In the genomic region with DNA sequence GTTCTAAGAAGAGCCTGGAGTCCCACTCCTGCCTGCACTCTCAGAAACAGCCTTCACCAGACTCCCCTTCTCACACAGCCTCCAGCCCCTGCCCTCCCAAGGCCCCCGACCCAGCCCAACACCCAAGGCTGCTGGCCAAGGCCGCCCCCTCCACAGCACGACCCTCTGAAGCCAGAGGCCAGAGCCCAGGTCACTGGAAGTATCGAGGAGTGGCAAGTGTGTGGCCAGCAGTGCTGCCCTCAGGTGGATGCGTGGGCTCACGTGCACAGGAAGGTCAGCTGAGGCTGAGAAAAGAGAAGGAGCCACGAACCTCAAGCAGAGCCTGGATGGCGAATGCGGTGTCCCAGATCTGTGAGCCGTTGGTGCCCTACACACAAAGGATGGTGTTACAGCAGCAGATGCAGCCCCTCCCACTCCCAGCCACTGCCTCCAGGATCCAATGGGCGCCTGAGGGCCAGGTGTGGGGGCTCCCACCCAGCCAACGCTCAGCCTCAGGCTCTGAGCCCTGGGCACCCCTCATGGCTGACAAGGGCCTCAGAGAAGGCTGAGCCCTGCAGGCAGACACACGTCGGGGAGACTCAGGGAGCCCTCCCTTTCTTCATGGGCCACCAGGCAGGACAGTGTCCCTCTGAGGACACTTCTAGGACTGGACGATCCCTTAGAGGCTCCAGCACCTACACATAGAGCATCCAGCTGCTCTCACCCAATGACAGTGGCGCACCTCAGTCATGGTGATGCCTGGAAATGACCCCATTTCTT, we compare ENCODE assay signal across 17 cellular contexts. TPM values are rescaled to one million over a fixed set of nuclear protein-coding genes. Genes with fewer than 3 reads are reported as not detected.
DNase-seq lines count a peak whose midpoint lies in the region; ATAC-seq and TF ChIP-seq lines count a peak whose summit lies in the region.
"Had no signal": no experiment of that assay in that cellular context is flagged by ENCODE, and none has a peak within 500 bp of the region (broad histone marks: within the 10 kb centered on the region; RNA-seq: fewer than 3 reads in every experiment).

No MANE protein-coding gene starts in this region.

- peaks cover 88% of the 10 kb centered on the region for H3K36me3 ChIP-seq in upper lobe of right lung

- TF ChIP-seq CTCF in WTC11 (IDR thresholded peaks at IDR 0.05) (no peak), upper lobe of right lung (IDR thresholded peaks at IDR 0.05) (no peak)

- H3K27me3 ChIP-seq in upper lobe of right lung = no peaks in the 10 kb centered on the region
- H3K27me3 ChIP-seq: breast epithelium, Peyer's patch had no signal

- H3K9me3 Mint-ChIP-seq in WTC11 = no peaks in the 10 kb centered on the region
- H3K9me3 Mint-ChIP-seq: activated CD4-positive, alpha-beta memory T cell treated with anti-CD3 and anti-CD28 coated beads for 36 hours; activated naive CD8-positive, alpha-beta T cell treated with anti-CD3 and anti-CD28 coated beads for 36 hours; activated T-cell treated with anti-CD3 and anti-CD28 coated beads, Interleukin-2, amount 50 U/mL, for 4 hours; nephron had no signal

- no peaks in the 10 kb centered on the region for H3K9me3 ChIP-seq in upper lobe of right lung
- H3K9me3 ChIP-seq: breast epithelium, Peyer's patch had no signal

- H3K27ac ChIP-seq in upper lobe of right lung = no peak overlapping the region
- H3K27ac ChIP-seq: breast epithelium, Peyer's patch had no signal

- H3K27me3 Mint-ChIP-seq in WTC11 (ENCODE audit: low read depth) = no peaks in the 10 kb centered on the region
- H3K27me3 Mint-ChIP-seq: activated CD4-positive, alpha-beta memory T cell treated with anti-CD3 and anti-CD28 coated beads for 36 hours; activated naive CD8-positive, alpha-beta T cell treated with anti-CD3 and anti-CD28 coated beads for 36 hours had no signal

- peaks cover 20% of the 10 kb centered on the region for H3K36me3 Mint-ChIP-seq in WTC11
- H3K36me3 Mint-ChIP-seq: activated naive CD8-positive, alpha-beta T cell treated with anti-CD3 and anti-CD28 coated beads for 36 hours had no signal

- H3K4me1 Mint-ChIP-seq in WTC11 = no peaks in the 10 kb centered on the region
- H3K4me1 Mint-ChIP-seq: activated naive CD8-positive, alpha-beta T cell treated with anti-CD3 and anti-CD28 coated beads for 36 hours; nephron had no signal

- POLR2A ChIA-PET in WTC11 (lab: Charles Lee) = no interaction called here

- CTCF ChIA-PET in WTC11 (lab: Charles Lee) = interaction anchor here (0.8 to 2.0 kb wide), 4 partner anchors 57 to 68 kb away, joined by 3 to 7 read pairs (median 4); no protein-coding TSS in a partner anchor

- no peak for ATAC-seq in Right ventricle myocardium superior (ENCODE audit: poor library complexity)
- ATAC-seq in left ventricle myocardium superior = no peak
- ATAC-seq in WTC11 = no peak
- ATAC-seq in left lobe of liver = peak; percentile 8
- no peak for ATAC-seq in upper lobe of right lung
- no peak for ATAC-seq in HG03175 (IDR thresholded peaks at IDR 0.05; ENCODE audit: unreplicated experiment)
- ATAC-seq: activated T-cell treated with anti-CD3 and anti-CD28 coated beads, Interleukin-2, amount 50 U/mL, for 4 hours; stimulated activated naive CD8-positive, alpha-beta T cell treated with anti-CD3 and anti-CD28 coated beads, Interleukin-15, Interleukin-2, amounts not matched to agents 100 U/mL and 50 U/mL, for 24 hours had no signal

- no peak overlapping the region; the same call in 1 of the 2 replicates for H3K27ac Mint-ChIP-seq in WTC11
- H3K27ac Mint-ChIP-seq: activated CD4-positive, alpha-beta memory T cell treated with anti-CD3 and anti-CD28 coated beads for 36 hours; activated naive CD8-positive, alpha-beta T cell treated with anti-CD3 and anti-CD28 coated beads for 36 hours; nephron had no signal

- intact Hi-C loops in Right ventricle myocardium superior (cut with DNase I) (no loop called here), left ventricle myocardium superior (cut with micrococcal nuclease) (no loop called here), upper lobe of right lung (cut with DNase I) (no loop called here)

- no peaks in the 10 kb centered on the region for H3K4me1 ChIP-seq in upper lobe of right lung
- H3K4me1 ChIP-seq: breast epithelium, Peyer's patch had no signal

- DNase-seq in Right ventricle myocardium superior (peak; percentile 33), left ventricle myocardium superior (no peak), WTC11 (ENCODE audit: low spot score) (peak; percentile 19), left lobe of liver (ENCODE audit: low spot score) (no peak), upper lobe of right lung (peak; percentile 52), OCI-M1 (lab: John Stamatoyannopoulos, UW) (no peak), NCI-H446 treated with DMSO at 0.1 percent for 48 hours (lab: John Stamatoyannopoulos, UW) (no peak)
- DNase-seq: activated CD4-positive, alpha-beta memory T cell treated with anti-CD3 and anti-CD28 coated beads for 36 hours; activated naive CD8-positive, alpha-beta T cell treated with anti-CD3 and anti-CD28 coated beads for 36 hours; activated T-cell treated with anti-CD3 and anti-CD28 coated beads, Interleukin-2, amount 50 U/mL, for 4 hours; DND-41; stimulated activated CD4-positive, alpha-beta T cell treated with anti-CD3 and anti-CD28 coated beads, Interleukin-15, amount 100 ng/mL, for 24 hours; stimulated activated naive CD8-positive, alpha-beta T cell treated with anti-CD3 and anti-CD28 coated beads, Interleukin-15, Interleukin-2, amounts not matched to agents 100 U/mL and 50 U/mL, for 24 hours had no signal

- H3K4me3 Mint-ChIP-seq in WTC11 = no peak overlapping the region
- H3K4me3 Mint-ChIP-seq: activated CD4-positive, alpha-beta memory T cell treated with anti-CD3 and anti-CD28 coated beads for 36 hours; activated naive CD8-positive, alpha-beta T cell treated with anti-CD3 and anti-CD28 coated beads for 36 hours; activated T-cell treated with anti-CD3 and anti-CD28 coated beads, Interleukin-2, amount 50 U/mL, for 4 hours; nephron had no signal

- no peak overlapping the region for H3K4me3 ChIP-seq in upper lobe of right lung
- H3K4me3 ChIP-seq: breast epithelium, Peyer's patch had no signal

TF ChIP-seq in WTC11, 78 proteins besides CTCF, POLR2A, EP300 and RAD21 (continues in another document):
- TF ChIP-seq MYBL2 (CRISPR knock-in tag; IDR thresholded peaks at IDR 0.05) = no peak
- TF ChIP-seq, protein P1, sequence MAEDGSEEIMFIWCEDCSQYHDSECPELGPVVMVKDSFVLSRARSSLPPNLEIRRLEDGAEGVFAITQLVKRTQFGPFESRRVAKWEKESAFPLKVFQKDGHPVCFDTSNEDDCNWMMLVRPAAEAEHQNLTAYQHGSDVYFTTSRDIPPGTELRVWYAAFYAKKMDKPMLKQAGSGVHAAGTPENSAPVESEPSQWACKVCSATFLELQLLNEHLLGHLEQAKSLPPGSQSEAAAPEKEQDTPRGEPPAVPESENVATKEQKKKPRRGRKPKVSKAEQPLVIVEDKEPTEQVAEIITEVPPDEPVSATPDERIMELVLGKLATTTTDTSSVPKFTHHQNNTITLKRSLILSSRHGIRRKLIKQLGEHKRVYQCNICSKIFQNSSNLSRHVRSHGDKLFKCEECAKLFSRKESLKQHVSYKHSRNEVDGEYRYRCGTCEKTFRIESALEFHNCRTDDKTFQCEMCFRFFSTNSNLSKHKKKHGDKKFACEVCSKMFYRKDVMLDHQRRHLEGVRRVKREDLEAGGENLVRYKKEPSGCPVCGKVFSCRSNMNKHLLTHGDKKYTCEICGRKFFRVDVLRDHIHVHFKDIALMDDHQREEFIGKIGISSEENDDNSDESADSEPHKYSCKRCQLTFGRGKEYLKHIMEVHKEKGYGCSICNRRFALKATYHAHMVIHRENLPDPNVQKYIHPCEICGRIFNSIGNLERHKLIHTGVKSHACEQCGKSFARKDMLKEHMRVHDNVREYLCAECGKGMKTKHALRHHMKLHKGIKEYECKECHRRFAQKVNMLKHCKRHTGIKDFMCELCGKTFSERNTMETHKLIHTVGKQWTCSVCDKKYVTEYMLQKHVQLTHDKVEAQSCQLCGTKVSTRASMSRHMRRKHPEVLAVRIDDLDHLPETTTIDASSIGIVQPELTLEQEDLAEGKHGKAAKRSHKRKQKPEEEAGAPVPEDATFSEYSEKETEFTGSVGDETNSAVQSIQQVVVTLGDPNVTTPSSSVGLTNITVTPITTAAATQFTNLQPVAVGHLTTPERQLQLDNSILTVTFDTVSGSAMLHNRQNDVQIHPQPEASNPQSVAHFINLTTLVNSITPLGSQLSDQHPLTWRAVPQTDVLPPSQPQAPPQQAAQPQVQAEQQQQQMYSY (CRISPR knock-in tag; IDR thresholded peaks at IDR 0.05) = no peak
- no peak for TF ChIP-seq ZNF263 (CRISPR knock-in tag; IDR thresholded peaks at IDR 0.05; ENCODE audit: low read depth)
- TF ChIP-seq, protein P2, sequence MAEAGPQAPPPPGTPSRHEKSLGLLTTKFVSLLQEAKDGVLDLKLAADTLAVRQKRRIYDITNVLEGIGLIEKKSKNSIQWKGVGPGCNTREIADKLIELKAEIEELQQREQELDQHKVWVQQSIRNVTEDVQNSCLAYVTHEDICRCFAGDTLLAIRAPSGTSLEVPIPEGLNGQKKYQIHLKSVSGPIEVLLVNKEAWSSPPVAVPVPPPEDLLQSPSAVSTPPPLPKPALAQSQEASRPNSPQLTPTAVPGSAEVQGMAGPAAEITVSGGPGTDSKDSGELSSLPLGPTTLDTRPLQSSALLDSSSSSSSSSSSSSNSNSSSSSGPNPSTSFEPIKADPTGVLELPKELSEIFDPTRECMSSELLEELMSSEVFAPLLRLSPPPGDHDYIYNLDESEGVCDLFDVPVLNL (CRISPR knock-in tag; IDR thresholded peaks at IDR 0.05; ENCODE audit: borderline replicate concordance, low read depth) = no peak
- TF ChIP-seq NR3C1 (CRISPR knock-in tag; conservative IDR thresholded peaks at IDR 0.05; ENCODE audit: low read depth) = no peak
- no peak for TF ChIP-seq ZNF671 (CRISPR knock-in tag; IDR thresholded peaks at IDR 0.05)
- TF ChIP-seq ZNF423 (CRISPR knock-in tag; IDR thresholded peaks at IDR 0.05) = no peak
- TF ChIP-seq OVOL2 (CRISPR knock-in tag; IDR thresholded peaks at IDR 0.05; ENCODE audit: borderline replicate concordance) = no peak

RNA-seq across cellular contexts. Expression of gene LSS, which starts 18.0 kb away (rescaled TPM):
- total RNA-seq in Right ventricle myocardium superior (57.9 TPM), left ventricle myocardium superior (58.3 TPM), WTC11 (2021) (79.9 to 101 TPM (median 92.6 TPM) in 3 replicates), left lobe of liver (67.9 TPM), upper lobe of right lung (108 TPM)

RNA-seq across cellular contexts. Expression of gene SPATC1L, which starts 26.3 kb away (rescaled TPM):
- total RNA-seq in Right ventricle myocardium superior (6.3 TPM), left ventricle myocardium superior (12.0 TPM), WTC11 (2021) (56.5 to 61.7 TPM (median 57.6 TPM) in 3 replicates), left lobe of liver (0.40 TPM), upper lobe of right lung (4.7 TPM)

RNA-seq across cellular contexts. Expression of gene FTCD, which starts 55.2 kb away (rescaled TPM):
- total RNA-seq in Right ventricle myocardium superior (1.9 TPM), left ventricle myocardium superior (1.5 TPM), WTC11 (2021) (6.1 to 9.6 TPM (median 9.5 TPM) in 3 replicates), left lobe of liver (668 TPM), upper lobe of right lung (0.46 TPM)

Comparison
In these comparisons a context has a peak if more than half of its experiments do, and no peak if none do; other contexts are left out.
1. DNase-seq: peak in Right ventricle myocardium superior (single experiment), WTC11 (single experiment) and upper lobe of right lung (single experiment); none in left ventricle myocardium superior (single experiment), left lobe of liver (single experiment), OCI-M1 (single experiment) and NCI-H446 treated with DMSO at 0.1 percent for 48 hours (single experiment).
2. RNA of gene FTCD, which starts 55.2 kb away (total RNA-seq): 668 TPM in left lobe of liver (single experiment); 6.1 to 9.6 TPM in WTC11, 1.9 TPM in Right ventricle myocardium superior (single experiment), 1.5 TPM in left ventricle myocardium superior (single experiment) and 0.46 TPM in upper lobe of right lung (single experiment); every median in the first group is over 10 times any median in the second.